1 cellular context compared by ENCODE assay signal in the genomic region with DNA sequence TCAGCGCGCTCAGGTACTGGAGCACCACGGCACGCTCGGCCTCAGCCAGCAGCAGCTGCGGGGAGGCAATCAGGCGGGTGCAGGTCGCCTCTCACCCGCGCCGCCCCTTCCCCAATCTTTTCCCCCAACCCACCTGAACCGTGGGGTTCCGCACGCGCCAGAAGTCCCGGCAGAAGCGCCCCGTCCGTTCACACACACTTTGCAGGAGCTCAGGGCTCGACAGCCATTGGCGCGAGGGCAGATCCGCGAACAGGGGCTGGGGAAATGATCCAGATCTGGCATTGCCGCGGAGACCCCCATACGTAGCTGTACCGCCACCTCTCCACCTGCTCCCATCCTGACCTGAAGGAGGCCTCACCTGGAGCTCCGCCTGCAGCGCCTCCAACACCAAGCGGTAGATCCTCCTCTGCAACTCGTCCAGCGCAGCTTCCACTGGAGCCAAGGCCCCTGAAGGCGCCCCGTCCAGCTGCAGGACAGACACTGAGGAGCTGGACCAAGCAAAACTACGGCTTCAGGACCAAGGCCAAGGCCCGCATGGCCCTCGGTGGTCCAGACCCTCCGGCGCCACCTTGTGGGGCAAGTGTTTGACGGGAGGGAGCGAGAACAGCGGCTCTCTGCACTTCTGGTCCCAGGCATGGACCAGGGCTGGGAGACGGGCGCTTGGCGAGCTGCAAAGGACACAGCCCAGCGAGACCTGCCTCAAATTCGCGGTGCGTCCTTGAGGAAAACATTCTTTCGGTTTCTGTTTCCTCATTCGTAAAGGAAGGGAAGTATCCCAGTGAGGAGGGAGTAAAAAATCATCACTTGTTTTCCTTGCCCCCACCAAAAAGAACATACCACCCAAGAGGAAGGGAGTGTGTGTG.
TF ChIP-seq lines count a peak whose summit lies in the region.

No MANE protein-coding gene starts in this region.

TF ChIP-seq in IMR-90, 13 proteins besides CTCF, POLR2A, EP300 and RAD21 (continued from another document):
- TF ChIP-seq, protein P1, sequence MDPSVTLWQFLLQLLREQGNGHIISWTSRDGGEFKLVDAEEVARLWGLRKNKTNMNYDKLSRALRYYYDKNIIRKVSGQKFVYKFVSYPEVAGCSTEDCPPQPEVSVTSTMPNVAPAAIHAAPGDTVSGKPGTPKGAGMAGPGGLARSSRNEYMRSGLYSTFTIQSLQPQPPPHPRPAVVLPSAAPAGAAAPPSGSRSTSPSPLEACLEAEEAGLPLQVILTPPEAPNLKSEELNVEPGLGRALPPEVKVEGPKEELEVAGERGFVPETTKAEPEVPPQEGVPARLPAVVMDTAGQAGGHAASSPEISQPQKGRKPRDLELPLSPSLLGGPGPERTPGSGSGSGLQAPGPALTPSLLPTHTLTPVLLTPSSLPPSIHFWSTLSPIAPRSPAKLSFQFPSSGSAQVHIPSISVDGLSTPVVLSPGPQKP (IDR thresholded peaks at IDR 0.05; ENCODE audit: borderline replicate concordance, low read depth, low read length), result no peak
- TF ChIP-seq, protein P2, sequence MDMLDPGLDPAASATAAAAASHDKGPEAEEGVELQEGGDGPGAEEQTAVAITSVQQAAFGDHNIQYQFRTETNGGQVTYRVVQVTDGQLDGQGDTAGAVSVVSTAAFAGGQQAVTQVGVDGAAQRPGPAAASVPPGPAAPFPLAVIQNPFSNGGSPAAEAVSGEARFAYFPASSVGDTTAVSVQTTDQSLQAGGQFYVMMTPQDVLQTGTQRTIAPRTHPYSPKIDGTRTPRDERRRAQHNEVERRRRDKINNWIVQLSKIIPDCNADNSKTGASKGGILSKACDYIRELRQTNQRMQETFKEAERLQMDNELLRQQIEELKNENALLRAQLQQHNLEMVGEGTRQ (IDR thresholded peaks at IDR 0.05; ENCODE audit: low read depth, low read length), result 0 out of 2 replicates have a peak, but pooled peaks have one; percentile 19
- TF ChIP-seq CHD1 (IDR thresholded peaks at IDR 0.05; ENCODE audit: low read depth, low read length), result no peak
TF ChIP-seq in IMR-90: peak in this region for 5.
